ENCODE assay signal across 8 cellular contexts in genomic region chr7:50696810-50697582, GRCh38.
DNase-seq lines count a peak whose midpoint lies in the region; ATAC-seq, FAIRE-seq and TF ChIP-seq lines count a peak whose summit lies in the region.

No MANE protein-coding gene starts in this region.

- H3K36me3 Mint-ChIP-seq in glutamatergic neuron (ENCODE audit: unreplicated experiment): peaks cover 5% of the 10 kb centered on the region

- peaks cover 3% of the 10 kb centered on the region for H3K9me3 Mint-ChIP-seq in glutamatergic neuron (ENCODE audit: unreplicated experiment)

- H3K27ac Mint-ChIP-seq in glutamatergic neuron (ENCODE audit: unreplicated experiment): no peak overlapping the region

- DNase-seq in GM12892 (ENCODE audit: insufficient read length): no peak
- DNase-seq in SK-MEL-5 (ENCODE audit: low read depth, low spot score): peak; percentile 68
- DNase-seq in glutamatergic neuron: no peak
- no peak for DNase-seq in T-helper 9 cell

- H3K27ac ChIP-seq in 22Rv1: no peak overlapping the region

- no peak overlapping the region for H3K4me3 Mint-ChIP-seq in glutamatergic neuron (ENCODE audit: unreplicated experiment)

- TF ChIP-seq CTCF in 22Rv1 (IDR thresholded peaks at IDR 0.05) (peak; percentile 77), glutamatergic neuron (IDR thresholded peaks at IDR 0.05; ENCODE audit: partially characterized antibody, unreplicated experiment) (peak; percentile 64)

- H3K27me3 Mint-ChIP-seq in glutamatergic neuron (ENCODE audit: unreplicated experiment): no peaks in the 10 kb centered on the region

- ATAC-seq in GM19324 (IDR thresholded peaks at IDR 0.05; ENCODE audit: low FRiP score, unreplicated experiment): no peak
- no peak for ATAC-seq in HG03108 (IDR thresholded peaks at IDR 0.05; ENCODE audit: unreplicated experiment)
- ATAC-seq in GM21360 (IDR thresholded peaks at IDR 0.05; ENCODE audit: unreplicated experiment): no peak

- peak; percentile 64 for FAIRE-seq in GM12892 (lab: Jason Lieb, UNC)

- peaks cover 8% of the 10 kb centered on the region for H3K4me1 Mint-ChIP-seq in glutamatergic neuron (ENCODE audit: low read depth, unreplicated experiment)

- no peak for TF ChIP-seq POLR2A in GM12892 (IDR thresholded peaks at IDR 0.05; ENCODE audit: low read depth, low read length)

- in situ Hi-C loops in SK-MEL-5 (cut with HindIII; ENCODE audit: low pct_unique_long_range_greater_than_20kb, low sequenced_read_pairs): no loop called here
